ENCODE assay signal across 8 cellular contexts in the genomic region with DNA sequence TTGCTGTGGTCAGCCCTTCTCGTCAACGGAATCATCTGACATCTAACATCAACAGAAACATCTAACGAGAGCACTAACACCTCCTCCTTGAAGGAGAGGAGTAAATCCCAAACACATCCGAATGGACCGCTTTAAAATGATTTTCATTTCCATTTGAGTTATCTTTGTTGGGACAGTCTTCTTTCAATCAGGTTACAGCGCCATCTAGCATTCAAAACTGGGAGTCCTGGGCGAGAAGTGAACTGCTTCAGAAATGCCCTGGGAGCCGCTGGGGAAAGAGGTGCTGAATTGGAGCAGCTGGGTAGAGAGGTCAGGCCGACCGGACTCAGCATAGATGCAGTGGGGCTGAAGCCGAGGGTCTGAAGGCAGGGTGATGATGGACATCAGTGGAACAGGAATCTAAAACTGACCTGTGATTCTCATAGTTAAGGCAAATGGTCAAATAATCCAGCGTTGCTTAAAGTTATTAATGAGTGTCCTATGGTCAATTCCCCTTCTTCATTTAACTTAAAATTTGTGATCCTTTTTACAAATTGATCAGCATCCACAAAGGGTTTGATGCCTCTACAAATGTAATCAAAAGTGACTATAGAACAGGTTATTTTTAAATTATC.
DNase-seq lines count a peak whose midpoint lies in the region; ATAC-seq and TF ChIP-seq lines count a peak whose summit lies in the region.

No MANE protein-coding gene starts in this region.

- no peaks in the 10 kb centered on the region for H3K36me3 Mint-ChIP-seq in stimulated activated effector memory CD8-positive, alpha-beta T cell treated with anti-CD3 and anti-CD28 coated beads, Interleukin-12 subunit alpha, Interleukin-12 subunit beta, amount 100 ng/mL, for 72 hours

- H3K36me3 ChIP-seq in BJ (ENCODE audit: control insufficient read depth, insufficient read depth, low read length) (no peaks in the 10 kb centered on the region), kidney epithelial cell (ENCODE audit: control insufficient read depth, insufficient read depth, low read length) (no peaks in the 10 kb centered on the region)

- H3K4me3 Mint-ChIP-seq in stimulated activated effector memory CD8-positive, alpha-beta T cell treated with anti-CD3 and anti-CD28 coated beads, Interleukin-12 subunit alpha, Interleukin-12 subunit beta, amount 100 ng/mL, for 72 hours: no peak overlapping the region

- POLR2A ChIA-PET in BJ (lab: Charles Lee): no interaction called here

- peak; percentile 40; the same call in 1 of the 2 replicates for TF ChIP-seq CTCF in BJ (IDR thresholded peaks at IDR 0.05; ENCODE audit: insufficient read depth, low read depth, low read length)
- TF ChIP-seq CTCF in kidney epithelial cell (IDR thresholded peaks at IDR 0.05; ENCODE audit: insufficient read depth, low read length, poor library complexity, severe bottlenecking): peak; percentile 35
- TF ChIP-seq CTCF in GM13976 (IDR thresholded peaks at IDR 0.05; ENCODE audit: borderline replicate concordance, control extremely low read depth, extremely low read depth, insufficient read depth, missing control alignments): no peak

- H3K27me3 ChIP-seq in BJ (ENCODE audit: control insufficient read depth, insufficient read depth, low read length) (no peaks in the 10 kb centered on the region), kidney epithelial cell (ENCODE audit: control insufficient read depth, insufficient read depth, low read length) (no peaks in the 10 kb centered on the region)

- CTCF ChIA-PET in BJ (lab: Yijun Ruan, JAX): interaction anchor here (0.9 to 1.0 kb wide), 2 partner anchors 9 to 205 kb away, joined by 3 read pairs; no protein-coding TSS in a partner anchor

- no peak overlapping the region for H3K27ac Mint-ChIP-seq in stimulated activated effector memory CD8-positive, alpha-beta T cell treated with anti-CD3 and anti-CD28 coated beads, Interleukin-12 subunit alpha, Interleukin-12 subunit beta, amount 100 ng/mL, for 72 hours

- no peaks in the 10 kb centered on the region for H3K4me1 Mint-ChIP-seq in stimulated activated effector memory CD8-positive, alpha-beta T cell treated with anti-CD3 and anti-CD28 coated beads, Interleukin-12 subunit alpha, Interleukin-12 subunit beta, amount 100 ng/mL, for 72 hours

- no peak for DNase-seq in BJ (ENCODE audit: low read depth)
- peak; percentile 19 for DNase-seq in HuH-7.5 (ENCODE audit: low spot score)
- DNase-seq in SKM-1 (lab: John Stamatoyannopoulos, UW; ENCODE audit: unreplicated experiment): peak; percentile 27
- DNase-seq in kidney epithelial cell (ENCODE audit: low read depth): no peak
- DNase-seq in GM13976 (ENCODE audit: low spot score): no peak
- DNase-seq in NCI-H187 (lab: John Stamatoyannopoulos, UW): no peak
- DNase-seq in stimulated activated effector memory CD8-positive, alpha-beta T cell treated with anti-CD3 and anti-CD28 coated beads, Interleukin-12 subunit alpha, Interleukin-12 subunit beta, amount 100 ng/mL, for 72 hours (ENCODE audit: low spot score in 2 of 2): no peak

- no peak for ATAC-seq in HG03196 (IDR thresholded peaks at IDR 0.05; ENCODE audit: unreplicated experiment)
- ATAC-seq in stimulated activated effector memory CD8-positive, alpha-beta T cell treated with anti-CD3 and anti-CD28 coated beads, Interleukin-12 subunit alpha, Interleukin-12 subunit beta, amount 100 ng/mL, for 72 hours: no peak

- in situ Hi-C loops in GM13976 (cut with MboI; ENCODE audit: low sequenced_read_pairs, unreplicated experiment): no loop called here

- H3K4me3 ChIP-seq in BJ (ENCODE audit: low read depth, low read length) (no peak overlapping the region), kidney epithelial cell (ENCODE audit: low read depth, low read length) (no peak overlapping the region)

- H3K9me3 Mint-ChIP-seq in stimulated activated effector memory CD8-positive, alpha-beta T cell treated with anti-CD3 and anti-CD28 coated beads, Interleukin-12 subunit alpha, Interleukin-12 subunit beta, amount 100 ng/mL, for 72 hours: peaks cover 11% of the 10 kb centered on the region

Comparison
In these comparisons a context has a peak if more than half of its experiments do, and no peak if none do; other contexts are left out.
1. DNase-seq: peak in HuH-7.5 (single experiment) and SKM-1 (single experiment); none in BJ (single experiment), kidney epithelial cell (single experiment), GM13976 (single experiment), NCI-H187 (0 of 2) and stimulated activated effector memory CD8-positive, alpha-beta T cell treated with anti-CD3 and anti-CD28 coated beads, Interleukin-12 subunit alpha, Interleukin-12 subunit beta, amount 100 ng/mL, for 72 hours (0 of 2).